18 cellular contexts compared by ENCODE assay signal in the genomic region with DNA sequence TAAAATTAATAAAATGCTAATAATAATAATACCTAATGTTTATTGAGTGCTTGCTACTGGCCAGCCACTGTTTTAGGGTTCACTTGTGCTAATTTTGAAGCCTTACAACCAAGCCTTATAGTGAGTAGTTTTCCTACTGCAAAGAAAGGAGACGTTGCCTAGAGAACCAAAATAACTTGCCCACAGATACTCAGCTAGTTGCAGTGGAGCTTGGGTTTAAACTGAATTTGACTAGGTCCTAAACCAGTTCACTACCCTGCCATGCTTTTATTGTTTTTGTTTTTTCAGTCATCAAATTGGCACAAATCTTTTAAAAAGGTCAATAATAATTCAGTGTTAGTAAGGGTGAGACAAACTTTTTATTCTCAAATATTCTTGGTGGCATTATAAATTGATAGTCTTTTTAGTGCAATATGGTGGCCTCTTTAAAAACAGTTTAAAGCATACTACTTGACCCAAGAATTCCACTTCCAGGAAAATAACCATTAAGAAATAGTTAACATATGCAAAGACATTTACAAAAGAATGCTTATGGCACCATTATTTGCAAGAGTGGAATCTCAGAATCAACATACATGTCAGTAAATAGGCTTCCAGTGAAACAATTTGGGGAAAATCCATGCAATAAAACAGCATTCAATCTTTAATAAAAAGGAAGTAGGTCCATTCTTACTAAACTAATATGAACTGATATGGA.
DNase-seq lines count a peak whose midpoint lies in the region; ATAC-seq and TF ChIP-seq lines count a peak whose summit lies in the region.
"Had no signal": no experiment of that assay in that cellular context is flagged by ENCODE, and none has a peak within 500 bp of the region (broad histone marks: within the 10 kb centered on the region; RNA-seq: fewer than 3 reads in every experiment).

No MANE protein-coding gene starts in this region.

- DNase-seq in endodermal cell, result no peak
- DNase-seq in NK-92 treated with Interleukin-12 subunit alpha and Interleukin-12 subunit beta, amount 100 ng/mL, for 24 hours (lab: John Stamatoyannopoulos, UW), result no peak
- no peak for DNase-seq in SKM-1 (lab: John Stamatoyannopoulos, UW; ENCODE audit: unreplicated experiment)
- DNase-seq: AML-193; Caco-2; CD4-positive, alpha-beta T cell; GDM1; GOT3 had no signal

- H3K9ac ChIP-seq in ES-I3 (ENCODE audit: low read depth, low read length) (0 out of 2 replicates have a peak overlapping the region, but pooled peaks have one; percentile 1), HUES6 (ENCODE audit: low read length) (no peak overlapping the region), endodermal cell (ENCODE audit: extremely low read depth, low read length, poor library complexity, severe bottlenecking) (no peak overlapping the region), iPS-20b (ENCODE audit: low read depth, low read length) (peak overlapping the region; percentile 20; the same call in 1 of the 2 replicates)

- H3K9me3 ChIP-seq in ES-I3 (ENCODE audit: control insufficient read depth, insufficient read depth, low read length) (no peaks in the 10 kb centered on the region), HUES6 (ENCODE audit: control insufficient read depth, insufficient read depth, low read depth, low read length) (no peaks in the 10 kb centered on the region; the same call in 1 of the 2 replicates), endodermal cell (ENCODE audit: control insufficient read depth, low read length) (no peaks in the 10 kb centered on the region), iPS-20b (ENCODE audit: insufficient read depth, low read depth, low read length) (no peaks in the 10 kb centered on the region)
- H3K9me3 ChIP-seq: A549, Caco-2, HAP-1 had no signal

- H3K4me1 ChIP-seq in ES-I3 (ENCODE audit: insufficient read depth, low read length) (peaks cover 18% of the 10 kb centered on the region; the same call in 1 of the 2 replicates), HUES6 (ENCODE audit: control insufficient read depth, insufficient read depth, low read length) (peaks cover 30% of the 10 kb centered on the region), endodermal cell (ENCODE audit: control insufficient read depth, insufficient read depth, low read length) (no peaks in the 10 kb centered on the region), iPS-20b (ENCODE audit: insufficient read depth, low read length) (peaks cover 13% of the 10 kb centered on the region)
- H3K4me1 ChIP-seq: A549, Caco-2, HAP-1 had no signal

- peak overlapping the region; percentile 8 for H3K27ac Mint-ChIP-seq in endodermal cell
- H3K27ac Mint-ChIP-seq: CD4-positive, alpha-beta T cell; IgD-negative memory B cell had no signal

- H3K9me3 Mint-ChIP-seq in endodermal cell, result no peaks in the 10 kb centered on the region
- H3K9me3 Mint-ChIP-seq: CD4-positive, alpha-beta T cell had no signal

- H3K4me3 ChIP-seq in HUES6 (ENCODE audit: low read depth, low read length) (peak overlapping the region; percentile 33), endodermal cell (ENCODE audit: low read length) (no peak overlapping the region), iPS-20b (ENCODE audit: low read length) (peak overlapping the region; percentile 14; the same call in 1 of the 2 replicates)
- H3K4me3 ChIP-seq: A549, HAP-1 had no signal

- H3K27ac ChIP-seq in HUES6 (ENCODE audit: low read depth, low read length) (peak overlapping the region; percentile 60), endodermal cell (ENCODE audit: low read depth, low read length) (no peak overlapping the region), iPS-20b (ENCODE audit: low read length) (peak overlapping the region; percentile 38)
- H3K27ac ChIP-seq: 22Rv1, A549, C4-2B had no signal

- no peaks in the 10 kb centered on the region for H3K27me3 Mint-ChIP-seq in endodermal cell (ENCODE audit: insufficient read depth)
- H3K27me3 Mint-ChIP-seq: CD4-positive, alpha-beta T cell; IgD-negative memory B cell had no signal

- peaks cover 5% of the 10 kb centered on the region for H3K4me1 Mint-ChIP-seq in endodermal cell
- H3K4me1 Mint-ChIP-seq: IgD-negative memory B cell had no signal

- H3K4me3 Mint-ChIP-seq in endodermal cell, result no peak overlapping the region
- H3K4me3 Mint-ChIP-seq: CD4-positive, alpha-beta T cell; IgD-negative memory B cell had no signal

- no peaks in the 10 kb centered on the region for H3K27me3 ChIP-seq in HUES6 (ENCODE audit: control insufficient read depth, insufficient read depth, low read length)
- H3K27me3 ChIP-seq in endodermal cell (ENCODE audit: control insufficient read depth, insufficient read depth, low read length, poor library complexity, severe bottlenecking), result no peaks in the 10 kb centered on the region
- H3K27me3 ChIP-seq in iPS-20b (ENCODE audit: insufficient read depth, low read length), result no peaks in the 10 kb centered on the region

- WGBS in endodermal cell (ENCODE audit: insufficient coverage in 1 of 2, insufficient read length in 1 of 2), 2 experiments, result 70% methylated on average over 1 of the region's 1 CpG; no CpG with 5 or more reads in 1 of the 2 experiments

- no peaks in the 10 kb centered on the region for H3K36me3 ChIP-seq in ES-I3 (ENCODE audit: insufficient read depth, low read length)
- H3K36me3 ChIP-seq in HUES6 (ENCODE audit: control insufficient read depth, insufficient read depth, low read length), result no peaks in the 10 kb centered on the region
- H3K36me3 ChIP-seq in endodermal cell (ENCODE audit: control insufficient read depth, insufficient read depth, low read length), result no peaks in the 10 kb centered on the region
- H3K36me3 ChIP-seq in iPS-20b (ENCODE audit: insufficient read depth, low read depth, low read length), result no peaks in the 10 kb centered on the region
- H3K36me3 ChIP-seq: HAP-1 had no signal

- no peak for ATAC-seq in GM18517 (IDR thresholded peaks at IDR 0.05; ENCODE audit: unreplicated experiment)
- ATAC-seq: A549, HepG2 had no signal

- H3K36me3 Mint-ChIP-seq in endodermal cell (ENCODE audit: low read depth), result no peaks in the 10 kb centered on the region
- H3K36me3 Mint-ChIP-seq: IgD-negative memory B cell had no signal

- TF ChIP-seq CTCF in endodermal cell (conservative IDR thresholded peaks at IDR 0.05), result no peak

Comparison
In these comparisons a context has a peak if more than half of its experiments do, and no peak if none do; other contexts are left out.
1. H3K9ac ChIP-seq: peak in ES-I3 (single experiment) and iPS-20b (single experiment); none in HUES6 (single experiment) and endodermal cell (single experiment).